In genomic region chr14:39266871-39267591, GRCh38 we compare ENCODE assay signal across 8 cellular contexts. TPM values are rescaled to one million over a fixed set of nuclear protein-coding genes. Genes with fewer than 3 reads are reported as not detected.
DNase-seq lines count a peak whose midpoint lies in the region; ATAC-seq and TF ChIP-seq lines count a peak whose summit lies in the region.

No MANE protein-coding gene starts in this region.

- peak; percentile 91 for DNase-seq in DMS 273 (lab: John Stamatoyannopoulos, UW; ENCODE audit: unreplicated experiment)
- DNase-seq in HT1080 (ENCODE audit: low read depth), result peak; percentile 83
- DNase-seq in OCI-M1 (lab: John Stamatoyannopoulos, UW), result peak; percentile 86
- peak; percentile 67 for DNase-seq in activated T-cell treated with anti-CD3 and anti-CD28 coated beads for 48 hours (ENCODE audit: low read depth)
- DNase-seq in erythroblast (lab: John Stamatoyannopoulos, UW), result peak; percentile 85 to 89
- DNase-seq in stimulated activated CD8-positive, alpha-beta memory T cell treated with anti-CD3 and anti-CD28 coated beads, Interleukin-7, amount 100 ng/mL, for 1 hour (ENCODE audit: low read depth in 2 of 2), result peak; percentile 48 to 55

- peak; percentile 79 for TF ChIP-seq POLR2A in erythroblast (IDR thresholded peaks at IDR 0.05; ENCODE audit: low read length)

- H3K9me3 ChIP-seq in mucosa of stomach (ENCODE audit: control insufficient read depth, low read length), result no peaks in the 10 kb centered on the region

- H3K4me3 ChIP-seq in mucosa of stomach (ENCODE audit: low read length), result peak overlapping the region; percentile 85

- H3K9ac ChIP-seq in mucosa of stomach (ENCODE audit: low read length), result peak overlapping the region; percentile 83

- peak; percentile 84 for ATAC-seq in GM21367 (IDR thresholded peaks at IDR 0.05; ENCODE audit: unreplicated experiment)

- H3K4me1 ChIP-seq in mucosa of stomach (ENCODE audit: control insufficient read depth, insufficient read depth, low read length), result peaks cover 13% of the 10 kb centered on the region

- no peaks in the 10 kb centered on the region for H3K36me3 ChIP-seq in mucosa of stomach (ENCODE audit: control insufficient read depth, insufficient read depth, low read length)

- no peaks in the 10 kb centered on the region for H3K27me3 ChIP-seq in mucosa of stomach (ENCODE audit: control insufficient read depth, insufficient read depth, low read length)

RNA-seq across cellular contexts. Expression of gene MIA2, which starts 33.3 kb away (rescaled TPM):
- total RNA-seq in HT1080 (2014; rRNA removed; shearing (Covaris generic)), result 7.4 and 8.4 TPM in 2 replicates
- polyA plus RNA-seq in HT1080 (2015; cell fraction: cytosol; rRNA removed), result 14.0 and 15.8 TPM in 2 replicates
- polyA plus RNA-seq in HT1080 (2015; cell fraction: nucleus; rRNA removed), result 19.2 and 22.5 TPM in 2 replicates

Comparison
In these comparisons a context has a peak if more than half of its experiments do, and no peak if none do; other contexts are left out.
1. Peak in every context shown above with its lines: DNase-seq, ATAC-seq and H3K4me3 ChIP-seq.